Comparison of ENCODE assay signal across 8 cellular contexts in genomic region chr19:13428352-13428751, GRCh38.
DNase-seq lines count a peak whose midpoint lies in the region; ATAC-seq and TF ChIP-seq lines count a peak whose summit lies in the region.

No MANE protein-coding gene starts in this region.

- H3K9me3 ChIP-seq in lower lobe of right lung: no peaks in the 10 kb centered on the region

- H3K36me3 Mint-ChIP-seq in immature natural killer cell: no peaks in the 10 kb centered on the region

- no peak overlapping the region for H3K27ac ChIP-seq in lower lobe of right lung

- no peak overlapping the region for H3K27ac Mint-ChIP-seq in immature natural killer cell

- H3K27me3 Mint-ChIP-seq in immature natural killer cell (ENCODE audit: low read depth in 3 of 3): peaks cover 0 to 9% (median 4%) of the 10 kb centered on the region in 3 donors

- no peaks in the 10 kb centered on the region for H3K36me3 ChIP-seq in lower lobe of right lung

- no peak overlapping the region for H3K4me3 Mint-ChIP-seq in immature natural killer cell

- H3K4me1 ChIP-seq in lower lobe of right lung: no peaks in the 10 kb centered on the region

- H3K9me3 Mint-ChIP-seq in immature natural killer cell: peaks cover 0 to 10% (median 2%) of the 10 kb centered on the region in 6 donors

- TF ChIP-seq CTCF in HFF-Myc (IDR thresholded peaks at IDR 0.05; ENCODE audit: low read depth, low read length, missing control alignments): peak; percentile 76
- TF ChIP-seq CTCF in lower lobe of right lung (IDR thresholded peaks at IDR 0.05): peak; percentile 33

- H3K27me3 ChIP-seq in lower lobe of right lung (ENCODE audit: low read depth): no peaks in the 10 kb centered on the region

- peak; percentile 53 for DNase-seq in D341Med (ENCODE audit: low spot score)
- DNase-seq in HFF-Myc (ENCODE audit: extremely low read depth, low read depth): peak; percentile 3
- DNase-seq in activated CD4-positive, alpha-beta T cell treated with anti-CD3 and anti-CD28 coated beads, Interleukin-2, amount 50 U/mL, for 48 hours: peak; percentile 12 to 17
- DNase-seq in lower lobe of right lung: no peak
- DNase-seq in T1000 (lab: John Stamatoyannopoulos, UW): no peak
- DNase-seq in immature natural killer cell: no peak

- no peaks in the 10 kb centered on the region for H3K4me1 Mint-ChIP-seq in immature natural killer cell

- ATAC-seq in lower lobe of right lung (no peak), GM21786 (IDR thresholded peaks at IDR 0.05; ENCODE audit: unreplicated experiment) (no peak), GM18517 (IDR thresholded peaks at IDR 0.05; ENCODE audit: unreplicated experiment) (no peak)

- no peak overlapping the region for H3K4me3 ChIP-seq in HFF-Myc (replicated peaks; ENCODE audit: low read depth, low read length)
- no peak overlapping the region for H3K4me3 ChIP-seq in lower lobe of right lung

- intact Hi-C loops in lower lobe of right lung (cut with DNase I): no loop called here

Comparison
In these comparisons a context has a peak if more than half of its experiments do, and no peak if none do; other contexts are left out.
1. DNase-seq: peak in D341Med (single experiment), HFF-Myc (single experiment) and activated CD4-positive, alpha-beta T cell treated with anti-CD3 and anti-CD28 coated beads, Interleukin-2, amount 50 U/mL, for 48 hours (2 of 2); none in lower lobe of right lung (single experiment), T1000 (single experiment) and immature natural killer cell (0 of 3).